In genomic region chr3:123728014-123728413, GRCh38 we compare ENCODE assay signal across 26 cellular contexts.
DNase-seq lines count a peak whose midpoint lies in the region; ATAC-seq and TF ChIP-seq lines count a peak whose summit lies in the region.
"Had no signal": no experiment of that assay in that cellular context is flagged by ENCODE, and none has a peak within 500 bp of the region (broad histone marks: within the 10 kb centered on the region; RNA-seq: fewer than 3 reads in every experiment).

No MANE protein-coding gene starts in this region.

- peaks cover 6% of the 10 kb centered on the region for H3K79me2 ChIP-seq in mammary epithelial cell (ENCODE audit: insufficient read depth, low read length)

- ATAC-seq in GM19395 (IDR thresholded peaks at IDR 0.05; ENCODE audit: unreplicated experiment), result no peak
- ATAC-seq in HG02588 (IDR thresholded peaks at IDR 0.05; ENCODE audit: unreplicated experiment), result no peak
- ATAC-seq: gastroesophageal sphincter; HepG2; right lobe of liver; stimulated activated naive B cell treated with anti-CD40 and anti-IgM and Interleukin-4, amounts not matched to agents 10 μg/mL and 1 μg/mL and 100 μg/mL, for 72 hours had no signal

- DNase-seq in MCF 10A (ENCODE audit: unreplicated experiment) (peak; percentile 62), mammary epithelial cell (no peak), ascending aorta (ENCODE audit: low spot score in 2 of 2) (no peak), fibroblast of pulmonary artery (ENCODE audit: low read depth) (peak; percentile 49), GM19240 (ENCODE audit: insufficient read length, low spot score) (no peak), GM10248 (ENCODE audit: extremely low spot score) (no peak)
- DNase-seq: activated CD4-positive, alpha-beta T cell treated with anti-CD3 and anti-CD28 coated beads, Interleukin-2, amount 10 ng/mL, durations not matched to agents 24 days and 14 days; activated gamma-delta T cell; activated T-cell treated with anti-CD3 and anti-CD28 coated beads, Interleukin-2, amount 50 U/mL, for 24 hours; brain microvascular endothelial cell; CD4-positive, alpha-beta memory T cell; hippocampal formation; mesendoderm; NCI-H1092; NCI-H187 treated with DMSO at 0.1 percent for 48 hours; NCI-H524 treated with DMSO at 0.1 percent for 48 hours; PC-9; right lobe of liver; SIG-M5; stimulated activated naive B cell treated with anti-CD40 and anti-IgM and Interleukin-4, amounts not matched to agents 10 μg/mL and 1 μg/mL and 100 μg/mL, for 72 hours had no signal

- TF ChIP-seq CTCF in MCF 10A (IDR thresholded peaks at IDR 0.05; ENCODE audit: unreplicated experiment), result no peak
- no peak for TF ChIP-seq CTCF in mammary epithelial cell (conservative IDR thresholded peaks at IDR 0.05 in 1 of 2, IDR thresholded peaks at IDR 0.05 in 1 of 2; ENCODE audit: extremely low read depth in 1 of 2, insufficient read depth in 1 of 2, low read depth in 1 of 2, low read length in 2 of 2)
- no peak for TF ChIP-seq CTCF in ascending aorta (IDR thresholded peaks at IDR 0.05)
- TF ChIP-seq CTCF in fibroblast of pulmonary artery (IDR thresholded peaks at IDR 0.05; ENCODE audit: low read length, missing control alignments), result no peak
- TF ChIP-seq CTCF in GM10248 (IDR thresholded peaks at IDR 0.05; ENCODE audit: control extremely low read depth, extremely low read depth, low read depth, missing control alignments), result no peak

- in situ Hi-C loops in mammary epithelial cell (cut with MboI; ENCODE audit: low sequenced_read_pairs in 2 of 2), result no loop called here

- no peak overlapping the region for H3K27ac ChIP-seq in mammary epithelial cell (ENCODE audit: insufficient read depth, low read depth, low read length)
- H3K27ac ChIP-seq in ascending aorta, result peak overlapping the region; percentile 33 to 46
- H3K27ac ChIP-seq: 22Rv1, brain microvascular endothelial cell, epithelial cell of prostate, gastroesophageal sphincter, PC-9, right lobe of liver had no signal

- H3K9me3 Mint-ChIP-seq in MCF 10A (ENCODE audit: unreplicated experiment), result no peaks in the 10 kb centered on the region
- H3K9me3 Mint-ChIP-seq: activated CD4-positive, alpha-beta T cell treated with anti-CD3 and anti-CD28 coated beads, Interleukin-2, amount 10 ng/mL, durations not matched to agents 24 days and 14 days; activated T-cell treated with anti-CD3 and anti-CD28 coated beads, Interleukin-2, amount 50 U/mL, for 24 hours; stimulated activated naive B cell treated with anti-CD40 and anti-IgM and Interleukin-4, amounts not matched to agents 10 μg/mL and 1 μg/mL and 100 μg/mL, for 72 hours had no signal

- H3K27ac Mint-ChIP-seq in MCF 10A (ENCODE audit: low read depth, unreplicated experiment), result no peak overlapping the region
- H3K27ac Mint-ChIP-seq: activated CD4-positive, alpha-beta T cell treated with anti-CD3 and anti-CD28 coated beads, Interleukin-2, amount 10 ng/mL, durations not matched to agents 24 days and 14 days; activated T-cell treated with anti-CD3 and anti-CD28 coated beads, Interleukin-2, amount 50 U/mL, for 24 hours; CD4-positive, alpha-beta memory T cell; stimulated activated naive B cell treated with anti-CD40 and anti-IgM and Interleukin-4, amounts not matched to agents 10 μg/mL and 1 μg/mL and 100 μg/mL, for 72 hours had no signal

- BruUV-seq in MCF 10A (replicated peaks; lab: Mats Ljungman, UMichigan) (no TSS peak), mammary epithelial cell (replicated peaks; lab: Mats Ljungman, UMichigan) (no TSS peak)

- H3K27me3 Mint-ChIP-seq in MCF 10A (ENCODE audit: insufficient read depth, unreplicated experiment), result no peaks in the 10 kb centered on the region
- H3K27me3 Mint-ChIP-seq: stimulated activated naive B cell treated with anti-CD40 and anti-IgM and Interleukin-4, amounts not matched to agents 10 μg/mL and 1 μg/mL and 100 μg/mL, for 72 hours had no signal

- no peak overlapping the region for H3K9ac ChIP-seq in mammary epithelial cell (ENCODE audit: insufficient read depth, low read length)

- no peaks in the 10 kb centered on the region for H3K27me3 ChIP-seq in mammary epithelial cell (ENCODE audit: insufficient read depth, low read length)
- H3K27me3 ChIP-seq in ascending aorta, result no peaks in the 10 kb centered on the region
- H3K27me3 ChIP-seq: brain microvascular endothelial cell, gastroesophageal sphincter, right lobe of liver had no signal

- H3K9me3 ChIP-seq in mammary epithelial cell (replicated peaks; ENCODE audit: insufficient read depth, low read length) (no peaks in the 10 kb centered on the region), ascending aorta (no peaks in the 10 kb centered on the region)
- H3K9me3 ChIP-seq: gastroesophageal sphincter, right lobe of liver had no signal

- CTCF ChIA-PET in MCF 10A (lab: Yijun Ruan, JAX) (interaction anchor here (0.6 to 5.2 kb wide), 7 partner anchors 10 to 1201 kb away, joined by 3 to 33 read pairs (median 3); no protein-coding TSS in a partner anchor), mammary epithelial cell (lab: Charles Lee; ENCODE audit: low non-redundant PET) (no interaction called here), GM10248 (lab: Yijun Ruan, JAX) (interaction anchor here (0.9 to 8.2 kb wide), 6 partner anchors 11 to 85 kb away, joined by 4 to 66 read pairs (median 6); no protein-coding TSS in a partner anchor)

- intact Hi-C loops in MCF 10A (cut with micrococcal nuclease) (loop anchor here (10.0 kb wide), 1 partner anchor 347 kb away; no protein-coding TSS in a partner anchor), mammary epithelial cell (cut with micrococcal nuclease) (no loop called here), ascending aorta (cut with DNase I) (no loop called here)

- no peak overlapping the region for H3K4me3 Mint-ChIP-seq in MCF 10A (ENCODE audit: unreplicated experiment)
- H3K4me3 Mint-ChIP-seq: activated CD4-positive, alpha-beta T cell treated with anti-CD3 and anti-CD28 coated beads, Interleukin-2, amount 10 ng/mL, durations not matched to agents 24 days and 14 days; activated T-cell treated with anti-CD3 and anti-CD28 coated beads, Interleukin-2, amount 50 U/mL, for 24 hours; CD4-positive, alpha-beta memory T cell; stimulated activated naive B cell treated with anti-CD40 and anti-IgM and Interleukin-4, amounts not matched to agents 10 μg/mL and 1 μg/mL and 100 μg/mL, for 72 hours had no signal

- H4K20me1 ChIP-seq in mammary epithelial cell (ENCODE audit: insufficient read depth, low read length), result no peaks in the 10 kb centered on the region

- H3K4me2 ChIP-seq in mammary epithelial cell (ENCODE audit: insufficient read depth, low read depth, low read length), result no peak overlapping the region
- H3K4me2 ChIP-seq: PC-9 had no signal

- H3K36me3 ChIP-seq in mammary epithelial cell (ENCODE audit: insufficient read depth, low read length) (peaks cover 8% of the 10 kb centered on the region), ascending aorta (peaks cover 7 to 19% of the 10 kb centered on the region in 2 donors)
- H3K36me3 ChIP-seq: brain microvascular endothelial cell had no signal

- POLR2A ChIA-PET in MCF 10A (lab: Yijun Ruan, JAX), result interaction anchor here (0.6 to 0.9 kb wide), 3 partner anchors 90 to 132 kb away, joined by 3 read pairs; no protein-coding TSS in a partner anchor
- POLR2A ChIA-PET in GM10248 (lab: Yijun Ruan, JAX), result no interaction called here

- no peaks in the 10 kb centered on the region for H3K36me3 Mint-ChIP-seq in MCF 10A (ENCODE audit: insufficient read depth, unreplicated experiment)
- H3K36me3 Mint-ChIP-seq: CD4-positive, alpha-beta memory T cell; stimulated activated naive B cell treated with anti-CD40 and anti-IgM and Interleukin-4, amounts not matched to agents 10 μg/mL and 1 μg/mL and 100 μg/mL, for 72 hours had no signal

- 37% methylated on average over 2 of the region's 2 CpGs for WGBS in mammary epithelial cell (ENCODE audit: low coverage, missing lambda C conversion rate)

- dilution Hi-C loops in mammary epithelial cell (cut with HindIII; ENCODE audit: low sequenced_read_pairs), result no loop called here

- H3K4me1 Mint-ChIP-seq in MCF 10A (ENCODE audit: insufficient read depth, unreplicated experiment), result peaks cover 26% of the 10 kb centered on the region
- H3K4me1 Mint-ChIP-seq: CD4-positive, alpha-beta memory T cell had no signal

- H3K4me3 ChIP-seq in mammary epithelial cell (replicated peaks in 1 of 3; ENCODE audit: insufficient read depth in 1 of 3, low read depth in 2 of 3, low read length in 3 of 3) (no peak overlapping the region), ascending aorta (no peak overlapping the region), fibroblast of pulmonary artery (replicated peaks; ENCODE audit: low read depth, low read length) (no peak overlapping the region)
- H3K4me3 ChIP-seq: gastroesophageal sphincter, PC-9, right lobe of liver had no signal

- H3K4me1 ChIP-seq in mammary epithelial cell (ENCODE audit: insufficient read depth, low read length) (peaks cover 18% of the 10 kb centered on the region), ascending aorta (peaks cover 0 to 17% of the 10 kb centered on the region in 2 donors)
- H3K4me1 ChIP-seq: right lobe of liver had no signal

- no peak overlapping the region for H2AFZ ChIP-seq in mammary epithelial cell (ENCODE audit: low read depth, low read length)
- H2AFZ ChIP-seq: PC-9 had no signal

Comparison
In these comparisons a context has a peak if more than half of its experiments do, and no peak if none do; other contexts are left out.
1. DNase-seq: peak in MCF 10A (single experiment) and fibroblast of pulmonary artery (single experiment); none in mammary epithelial cell (single experiment), ascending aorta (0 of 2), GM19240 (single experiment) and GM10248 (single experiment).